ENCODE assay signal across 25 cellular contexts in genomic region chr13:29110003-29110402, GRCh38.
"Had no signal": no experiment of that assay in that cellular context is flagged by ENCODE, and none has a peak within 500 bp of the region (broad histone marks: within the 10 kb centered on the region; RNA-seq: fewer than 3 reads in every experiment).

No MANE protein-coding gene starts in this region.

- H3K36me3 ChIP-seq: lower lobe of right lung, tibial artery, upper lobe of right lung had no signal

- H3K4me1 ChIP-seq: lower lobe of right lung, tibial artery, upper lobe of right lung had no signal

- H3K4me3 ChIP-seq: lower lobe of right lung, smooth muscle cell, tibial artery, upper lobe of right lung had no signal

- H3K27ac ChIP-seq: epithelial cell of prostate, lower lobe of right lung, tibial artery, upper lobe of right lung had no signal

- H3K27me3 ChIP-seq: tibial artery, upper lobe of right lung had no signal

- ATAC-seq: activated CD4-positive, alpha-beta T cell treated with anti-CD3 and anti-CD28 coated beads for 36 hours; activated CD8-positive, alpha-beta memory T cell treated with anti-CD3 and anti-CD28 coated beads, Interleukin-2, amount 10 ng/mL, durations not matched to agents 7 days and 5 days; activated CD8-positive, alpha-beta T cell treated with anti-CD3 and anti-CD28 coated beads, Interleukin-2, amount 10 ng/mL, durations not matched to agents 7 days and 5 days; activated naive CD4-positive, alpha-beta T cell treated with anti-CD3 and anti-CD28 coated beads, Interleukin-2, amount 50 U/mL, for 72 hours; lower lobe of right lung; sciatic nerve; stimulated activated memory B cell treated with anti-CD40 and anti-IgM and Interleukin-4, amounts not matched to agents 10 μg/mL and 1 μg/mL and 100 μg/mL, for 72 hours; stimulated activated naive CD8-positive, alpha-beta T cell treated with anti-CD3 and anti-CD28 coated beads, Interleukin-15, amount 100 ng/mL, for 72 hours; T-helper 17 cell; upper lobe of right lung; WTC11 had no signal

- DNase-seq: activated CD4-positive, alpha-beta T cell treated with anti-CD3 and anti-CD28 coated beads for 36 hours; activated CD8-positive, alpha-beta memory T cell treated with anti-CD3 and anti-CD28 coated beads, Interleukin-2, amount 10 ng/mL, durations not matched to agents 7 days and 5 days; activated CD8-positive, alpha-beta T cell treated with anti-CD3 and anti-CD28 coated beads, Interleukin-2, amount 10 ng/mL, durations not matched to agents 7 days and 5 days; activated naive CD4-positive, alpha-beta T cell; activated T-cell treated with anti-CD3 and anti-CD28 coated beads, Interleukin-2, amount 50 U/mL, for 48 hours; effector CD8-positive, alpha-beta T cell; glutamatergic neuron; kidney; lower lobe of right lung; mesendoderm; posterior cingulate gyrus; stimulated activated CD4-positive, alpha-beta T cell treated with anti-CD3 and anti-CD28 coated beads, Interleukin-1b, Interleukin-23, amount 100 ng/mL, for 48 hours; stimulated activated CD4-positive, alpha-beta T cell treated with anti-CD3 and anti-CD28 coated beads, Interleukin-4, amount 100 ng/mL, for 4 hours; stimulated activated CD8-positive, alpha-beta memory T cell treated with anti-CD3 and anti-CD28 coated beads, Interleukin-4, amount 100 ng/mL, for 48 hours; stimulated activated naive CD8-positive, alpha-beta T cell treated with anti-CD3 and anti-CD28 coated beads, Interleukin-15, amount 100 ng/mL, for 72 hours; substantia nigra; T-helper 17 cell; tibial artery; upper lobe of right lung had no signal

- H3K4me2 ChIP-seq: smooth muscle cell had no signal

- H3K9me3 ChIP-seq: lower lobe of right lung, tibial artery, upper lobe of right lung had no signal
